22 cellular contexts compared by ENCODE assay signal in genomic region chr11:12735262-12735661, GRCh38.
"Had no signal": no experiment of that assay in that cellular context is flagged by ENCODE, and none has a peak within 500 bp of the region (broad histone marks: within the 10 kb centered on the region; RNA-seq: fewer than 3 reads in every experiment).

No MANE protein-coding gene starts in this region.

- H3K4me3 ChIP-seq: adrenal gland, breast epithelium, dorsolateral prefrontal cortex, esophagus squamous epithelium, heart right ventricle, lower lobe of right lung, stomach, suprapubic skin, tibial nerve had no signal

- H3K36me3 ChIP-seq: adrenal gland, breast epithelium, esophagus squamous epithelium, heart right ventricle, lower lobe of right lung, stomach, suprapubic skin, tibial nerve had no signal

- ATAC-seq: activated CD4-positive, alpha-beta T cell treated with anti-CD3 and anti-CD28 coated beads for 36 hours; activated T-cell treated with anti-CD3 and anti-CD28 coated beads, Interleukin-2, amount 50 U/mL, for 4 hours; effector memory CD8-positive, alpha-beta T cell; left lobe of liver; lower lobe of right lung; naive thymus-derived CD8-positive, alpha-beta T cell; stimulated activated memory B cell treated with anti-CD40 and anti-IgM and Interleukin-4, amounts not matched to agents 10 μg/mL and 1 μg/mL and 100 μg/mL, for 72 hours had no signal

- H3K4me1 ChIP-seq: breast epithelium, lower lobe of right lung, stomach had no signal

- DNase-seq: activated CD4-positive, alpha-beta T cell treated with anti-CD3 and anti-CD28 coated beads for 36 hours; activated CD4-positive, alpha-beta T cell treated with anti-CD3 and anti-CD28 coated beads, Interleukin-2, amount 50 U/mL, for 4 hours; activated CD8-positive, alpha-beta memory T cell treated with anti-CD3 and anti-CD28 coated beads for 24 hours; activated CD8-positive, alpha-beta memory T cell treated with anti-CD3 and anti-CD28 coated beads, Interleukin-2, amount 50 U/mL, for 4 hours; activated naive CD4-positive, alpha-beta T cell; activated T-cell treated with anti-CD3 and anti-CD28 coated beads, Interleukin-2, amount 50 U/mL, for 4 hours; adrenal gland; dorsolateral prefrontal cortex; effector memory CD8-positive, alpha-beta T cell; esophagus squamous epithelium; heart right ventricle; immature natural killer cell; lower lobe of right lung; naive thymus-derived CD8-positive, alpha-beta T cell; stimulated activated CD4-positive, alpha-beta T cell treated with anti-CD3 and anti-CD28 coated beads, Interleukin-2, amount 100 ng/mL, for 24 hours; stomach; T-helper 9 cell had no signal

- H3K27ac ChIP-seq: adrenal gland, breast epithelium, dorsolateral prefrontal cortex, esophagus squamous epithelium, heart right ventricle, lower lobe of right lung, stomach, suprapubic skin, tibial nerve had no signal

- H3K9me3 ChIP-seq: adrenal gland, breast epithelium, esophagus squamous epithelium, heart right ventricle, lower lobe of right lung, stomach, suprapubic skin, tibial nerve had no signal

- H3K27me3 ChIP-seq: adrenal gland, breast epithelium, dorsolateral prefrontal cortex, esophagus squamous epithelium, heart right ventricle, stomach, suprapubic skin, tibial nerve had no signal
